Comparison of ENCODE assay signal across 1 cellular context in the genomic region with DNA sequence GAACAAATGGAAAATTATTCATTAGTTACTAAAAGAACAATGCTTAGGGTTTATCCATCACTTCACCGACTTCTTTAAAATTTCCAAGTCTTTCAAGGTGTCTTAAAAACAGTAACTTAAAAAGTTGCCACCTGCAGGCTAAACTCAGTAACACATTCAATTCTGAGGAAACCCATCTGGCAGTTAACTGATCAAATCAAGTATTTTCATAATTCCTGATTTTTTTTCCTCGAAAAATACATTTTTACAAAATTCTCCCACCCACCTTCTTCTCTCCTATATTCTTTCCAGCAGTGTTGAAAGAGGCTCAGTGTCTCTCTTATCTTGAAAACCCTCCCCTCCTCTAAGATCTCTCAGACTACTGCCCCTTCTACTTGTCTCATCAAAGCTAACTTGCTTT.
TF ChIP-seq lines count a peak whose summit lies in the region.

No MANE protein-coding gene starts in this region.

TF ChIP-seq in K562, 482 proteins besides CTCF, POLR2A, EP300 and RAD21 (continued from another document):
- TF ChIP-seq, protein P1, sequence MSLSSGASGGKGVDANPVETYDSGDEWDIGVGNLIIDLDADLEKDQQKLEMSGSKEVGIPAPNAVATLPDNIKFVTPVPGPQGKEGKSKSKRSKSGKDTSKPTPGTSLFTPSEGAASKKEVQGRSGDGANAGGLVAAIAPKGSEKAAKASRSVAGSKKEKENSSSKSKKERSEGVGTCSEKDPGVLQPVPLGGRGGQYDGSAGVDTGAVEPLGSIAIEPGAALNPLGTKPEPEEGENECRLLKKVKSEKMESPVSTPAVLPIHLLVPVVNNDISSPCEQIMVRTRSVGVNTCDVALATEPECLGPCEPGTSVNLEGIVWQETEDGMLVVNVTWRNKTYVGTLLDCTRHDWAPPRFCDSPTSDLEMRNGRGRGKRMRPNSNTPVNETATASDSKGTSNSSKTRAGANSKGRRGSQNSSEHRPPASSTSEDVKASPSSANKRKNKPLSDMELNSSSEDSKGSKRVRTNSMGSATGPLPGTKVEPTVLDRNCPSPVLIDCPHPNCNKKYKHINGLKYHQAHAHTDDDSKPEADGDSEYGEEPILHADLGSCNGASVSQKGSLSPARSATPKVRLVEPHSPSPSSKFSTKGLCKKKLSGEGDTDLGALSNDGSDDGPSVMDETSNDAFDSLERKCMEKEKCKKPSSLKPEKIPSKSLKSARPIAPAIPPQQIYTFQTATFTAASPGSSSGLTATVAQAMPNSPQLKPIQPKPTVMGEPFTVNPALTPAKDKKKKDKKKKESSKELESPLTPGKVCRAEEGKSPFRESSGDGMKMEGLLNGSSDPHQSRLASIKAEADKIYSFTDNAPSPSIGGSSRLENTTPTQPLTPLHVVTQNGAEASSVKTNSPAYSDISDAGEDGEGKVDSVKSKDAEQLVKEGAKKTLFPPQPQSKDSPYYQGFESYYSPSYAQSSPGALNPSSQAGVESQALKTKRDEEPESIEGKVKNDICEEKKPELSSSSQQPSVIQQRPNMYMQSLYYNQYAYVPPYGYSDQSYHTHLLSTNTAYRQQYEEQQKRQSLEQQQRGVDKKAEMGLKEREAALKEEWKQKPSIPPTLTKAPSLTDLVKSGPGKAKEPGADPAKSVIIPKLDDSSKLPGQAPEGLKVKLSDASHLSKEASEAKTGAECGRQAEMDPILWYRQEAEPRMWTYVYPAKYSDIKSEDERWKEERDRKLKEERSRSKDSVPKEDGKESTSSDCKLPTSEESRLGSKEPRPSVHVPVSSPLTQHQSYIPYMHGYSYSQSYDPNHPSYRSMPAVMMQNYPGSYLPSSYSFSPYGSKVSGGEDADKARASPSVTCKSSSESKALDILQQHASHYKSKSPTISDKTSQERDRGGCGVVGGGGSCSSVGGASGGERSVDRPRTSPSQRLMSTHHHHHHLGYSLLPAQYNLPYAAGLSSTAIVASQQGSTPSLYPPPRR (CRISPR knock-in tag; IDR thresholded peaks at IDR 0.05; ENCODE audit: borderline replicate concordance): no peak
- TF ChIP-seq POLR3A (IDR thresholded peaks at IDR 0.05; ENCODE audit: borderline replicate concordance, extremely low read depth, insufficient read depth, insufficient read length) (no peak), SRF (CRISPR knock-in tag; IDR thresholded peaks at IDR 0.05) (no peak), OTX1 (CRISPR knock-in tag; IDR thresholded peaks at IDR 0.05) (no peak), RB1 (IDR thresholded peaks at IDR 0.05; ENCODE audit: low read depth) (no peak), HEY1 (CRISPR knock-in tag; IDR thresholded peaks at IDR 0.05; ENCODE audit: borderline replicate concordance) (no peak), ZNF263 (CRISPR knock-in tag; IDR thresholded peaks at IDR 0.05; ENCODE audit: borderline replicate concordance) (no peak)
- TF ChIP-seq, protein P2, sequence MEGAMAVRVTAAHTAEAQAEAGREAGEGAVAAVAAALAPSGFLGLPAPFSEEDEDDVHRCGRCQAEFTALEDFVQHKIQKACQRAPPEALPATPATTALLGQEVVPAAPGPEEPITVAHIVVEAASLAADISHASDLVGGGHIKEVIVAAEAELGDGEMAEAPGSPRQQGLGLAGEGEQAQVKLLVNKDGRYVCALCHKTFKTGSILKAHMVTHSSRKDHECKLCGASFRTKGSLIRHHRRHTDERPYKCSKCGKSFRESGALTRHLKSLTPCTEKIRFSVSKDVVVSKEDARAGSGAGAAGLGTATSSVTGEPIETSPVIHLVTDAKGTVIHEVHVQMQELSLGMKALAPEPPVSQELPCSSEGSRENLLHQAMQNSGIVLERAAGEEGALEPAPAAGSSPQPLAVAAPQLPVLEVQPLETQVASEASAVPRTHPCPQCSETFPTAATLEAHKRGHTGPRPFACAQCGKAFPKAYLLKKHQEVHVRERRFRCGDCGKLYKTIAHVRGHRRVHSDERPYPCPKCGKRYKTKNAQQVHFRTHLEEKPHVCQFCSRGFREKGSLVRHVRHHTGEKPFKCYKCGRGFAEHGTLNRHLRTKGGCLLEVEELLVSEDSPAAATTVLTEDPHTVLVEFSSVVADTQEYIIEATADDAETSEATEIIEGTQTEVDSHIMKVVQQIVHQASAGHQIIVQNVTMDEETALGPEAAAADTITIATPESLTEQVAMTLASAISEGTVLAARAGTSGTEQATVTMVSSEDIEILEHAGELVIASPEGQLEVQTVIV (CRISPR knock-in tag; IDR thresholded peaks at IDR 0.05; ENCODE audit: borderline replicate concordance): no peak
- TF ChIP-seq, protein P3, sequence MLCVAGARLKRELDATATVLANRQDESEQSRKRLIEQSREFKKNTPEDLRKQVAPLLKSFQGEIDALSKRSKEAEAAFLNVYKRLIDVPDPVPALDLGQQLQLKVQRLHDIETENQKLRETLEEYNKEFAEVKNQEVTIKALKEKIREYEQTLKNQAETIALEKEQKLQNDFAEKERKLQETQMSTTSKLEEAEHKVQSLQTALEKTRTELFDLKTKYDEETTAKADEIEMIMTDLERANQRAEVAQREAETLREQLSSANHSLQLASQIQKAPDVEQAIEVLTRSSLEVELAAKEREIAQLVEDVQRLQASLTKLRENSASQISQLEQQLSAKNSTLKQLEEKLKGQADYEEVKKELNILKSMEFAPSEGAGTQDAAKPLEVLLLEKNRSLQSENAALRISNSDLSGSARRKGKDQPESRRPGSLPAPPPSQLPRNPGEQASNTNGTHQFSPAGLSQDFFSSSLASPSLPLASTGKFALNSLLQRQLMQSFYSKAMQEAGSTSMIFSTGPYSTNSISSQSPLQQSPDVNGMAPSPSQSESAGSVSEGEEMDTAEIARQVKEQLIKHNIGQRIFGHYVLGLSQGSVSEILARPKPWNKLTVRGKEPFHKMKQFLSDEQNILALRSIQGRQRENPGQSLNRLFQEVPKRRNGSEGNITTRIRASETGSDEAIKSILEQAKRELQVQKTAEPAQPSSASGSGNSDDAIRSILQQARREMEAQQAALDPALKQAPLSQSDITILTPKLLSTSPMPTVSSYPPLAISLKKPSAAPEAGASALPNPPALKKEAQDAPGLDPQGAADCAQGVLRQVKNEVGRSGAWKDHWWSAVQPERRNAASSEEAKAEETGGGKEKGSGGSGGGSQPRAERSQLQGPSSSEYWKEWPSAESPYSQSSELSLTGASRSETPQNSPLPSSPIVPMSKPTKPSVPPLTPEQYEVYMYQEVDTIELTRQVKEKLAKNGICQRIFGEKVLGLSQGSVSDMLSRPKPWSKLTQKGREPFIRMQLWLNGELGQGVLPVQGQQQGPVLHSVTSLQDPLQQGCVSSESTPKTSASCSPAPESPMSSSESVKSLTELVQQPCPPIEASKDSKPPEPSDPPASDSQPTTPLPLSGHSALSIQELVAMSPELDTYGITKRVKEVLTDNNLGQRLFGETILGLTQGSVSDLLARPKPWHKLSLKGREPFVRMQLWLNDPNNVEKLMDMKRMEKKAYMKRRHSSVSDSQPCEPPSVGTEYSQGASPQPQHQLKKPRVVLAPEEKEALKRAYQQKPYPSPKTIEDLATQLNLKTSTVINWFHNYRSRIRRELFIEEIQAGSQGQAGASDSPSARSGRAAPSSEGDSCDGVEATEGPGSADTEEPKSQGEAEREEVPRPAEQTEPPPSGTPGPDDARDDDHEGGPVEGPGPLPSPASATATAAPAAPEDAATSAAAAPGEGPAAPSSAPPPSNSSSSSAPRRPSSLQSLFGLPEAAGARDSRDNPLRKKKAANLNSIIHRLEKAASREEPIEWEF (CRISPR knock-in tag; IDR thresholded peaks at IDR 0.05): no peak
TF ChIP-seq in K562: peak in this region for 0.
